ENCODE assay signal across 1 cellular context in genomic region chr6:120786682-120787081, GRCh38.
TF ChIP-seq lines count a peak whose summit lies in the region.

No MANE protein-coding gene starts in this region.

TF ChIP-seq in H1, 55 proteins besides CTCF, POLR2A, EP300 and RAD21 (continued from another document):
- no peak for TF ChIP-seq MAX (IDR thresholded peaks at IDR 0.05)
- TF ChIP-seq BACH1 (IDR thresholded peaks at IDR 0.05; ENCODE audit: low read length) = no peak
